1 cellular context compared by ENCODE assay signal in genomic region chr20:56392282-56393132, GRCh38.
TF ChIP-seq lines count a peak whose summit lies in the region.

TSS of gene CSTF1 (plus strand) at chr20:56392645. CDS start at chr20:56395553, 2,908 bp downstream.

TF ChIP-seq in K562, 482 proteins besides CTCF, POLR2A, EP300 and RAD21 (continued from another document and continues in another):
- TF ChIP-seq, protein P1, sequence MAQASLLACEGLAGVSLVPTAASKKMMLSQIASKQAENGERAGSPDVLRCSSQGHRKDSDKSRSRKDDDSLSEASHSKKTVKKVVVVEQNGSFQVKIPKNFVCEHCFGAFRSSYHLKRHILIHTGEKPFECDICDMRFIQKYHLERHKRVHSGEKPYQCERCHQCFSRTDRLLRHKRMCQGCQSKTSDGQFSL (CRISPR knock-in tag; IDR thresholded peaks at IDR 0.05) = peak; percentile 46; the same call in 1 of the 2 replicates
- TF ChIP-seq, protein P1 (tag; IDR thresholded peaks at IDR 0.05) = no peak
- TF ChIP-seq SREBF1 (IDR thresholded peaks at IDR 0.05; ENCODE audit: borderline replicate concordance, low read depth, low read length) (no peak), USF2 (CRISPR knock-in tag; IDR thresholded peaks at IDR 0.05) (no peak), RBFOX2 (IDR thresholded peaks at IDR 0.05; ENCODE audit: low read depth, low read length) (peak; percentile 85), KLF10 (CRISPR knock-in tag; IDR thresholded peaks at IDR 0.05) (no peak), ZNF511 (CRISPR knock-in tag; IDR thresholded peaks at IDR 0.05) (peak; percentile 40; the same call in 1 of the 2 replicates), HCFC1 (IDR thresholded peaks at IDR 0.05; ENCODE audit: low read depth, low read length) (peak; percentile 93), ILF3 (IDR thresholded peaks at IDR 0.05; ENCODE audit: borderline replicate concordance) (no peak), TCF7 (IDR thresholded peaks at IDR 0.05; ENCODE audit: borderline replicate concordance) (peak; percentile 84), MXI1 (IDR thresholded peaks at IDR 0.05; ENCODE audit: low read depth, low read length) (peak; percentile 94), ZBTB40 (IDR thresholded peaks at IDR 0.05) (0 out of 2 replicates have a peak, but pooled peaks have one; percentile 7), ZBTB40 (CRISPR knock-in tag; IDR thresholded peaks at IDR 0.05) (no peak), XRCC4 (IDR thresholded peaks at IDR 0.05; ENCODE audit: extremely low read depth, insufficient read depth, insufficient read length) (no peak), ZNF384 (IDR thresholded peaks at IDR 0.05; ENCODE audit: low read depth, low read length) (no peak; the same call in 1 of the 2 replicates), ARID1B (IDR thresholded peaks at IDR 0.05) (peak; percentile 41; the same call in 1 of the 2 replicates), ZKSCAN8 (CRISPR knock-in tag; IDR thresholded peaks at IDR 0.05) (no peak), ARID4B (CRISPR knock-in tag; IDR thresholded peaks at IDR 0.05) (peak; percentile 89), NCOA1 (IDR thresholded peaks at IDR 0.05; ENCODE audit: low read depth) (peak; percentile 77; the same call in 1 of the 2 replicates), SMC3 (conservative IDR thresholded peaks at IDR 0.05; ENCODE audit: insufficient read depth, low read depth, low read length) (no peak), HDAC6 (IDR thresholded peaks at IDR 0.05; ENCODE audit: low read depth, low read length) (no peak), ZC3H4 (CRISPR knock-in tag; IDR thresholded peaks at IDR 0.05; ENCODE audit: borderline replicate concordance) (no peak), KLF13 (tag; IDR thresholded peaks at IDR 0.05; ENCODE audit: borderline replicate concordance, low read depth) (no peak), MCM3 (IDR thresholded peaks at IDR 0.05) (no peak), POU5F1 (IDR thresholded peaks at IDR 0.05; ENCODE audit: borderline replicate concordance, low read depth, low read length, partially characterized antibody) (peak; percentile 47), DIDO1 (tag; IDR thresholded peaks at IDR 0.05; ENCODE audit: low read depth) (peak; percentile 95), ZNF217 (CRISPR knock-in tag; IDR thresholded peaks at IDR 0.05) (no peak), DACH1 (IDR thresholded peaks at IDR 0.05; ENCODE audit: partially characterized antibody) (no peak), PML (IDR thresholded peaks at IDR 0.05; ENCODE audit: low read length) (peak; percentile 62; the same call in 1 of the 2 replicates)
- TF ChIP-seq, protein P2, sequence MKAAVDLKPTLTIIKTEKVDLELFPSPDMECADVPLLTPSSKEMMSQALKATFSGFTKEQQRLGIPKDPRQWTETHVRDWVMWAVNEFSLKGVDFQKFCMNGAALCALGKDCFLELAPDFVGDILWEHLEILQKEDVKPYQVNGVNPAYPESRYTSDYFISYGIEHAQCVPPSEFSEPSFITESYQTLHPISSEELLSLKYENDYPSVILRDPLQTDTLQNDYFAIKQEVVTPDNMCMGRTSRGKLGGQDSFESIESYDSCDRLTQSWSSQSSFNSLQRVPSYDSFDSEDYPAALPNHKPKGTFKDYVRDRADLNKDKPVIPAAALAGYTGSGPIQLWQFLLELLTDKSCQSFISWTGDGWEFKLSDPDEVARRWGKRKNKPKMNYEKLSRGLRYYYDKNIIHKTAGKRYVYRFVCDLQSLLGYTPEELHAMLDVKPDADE (conservative IDR thresholded peaks at IDR 0.05; ENCODE audit: control insufficient read depth, low read depth, low read length) = peak; percentile 95
- TF ChIP-seq, protein P3, sequence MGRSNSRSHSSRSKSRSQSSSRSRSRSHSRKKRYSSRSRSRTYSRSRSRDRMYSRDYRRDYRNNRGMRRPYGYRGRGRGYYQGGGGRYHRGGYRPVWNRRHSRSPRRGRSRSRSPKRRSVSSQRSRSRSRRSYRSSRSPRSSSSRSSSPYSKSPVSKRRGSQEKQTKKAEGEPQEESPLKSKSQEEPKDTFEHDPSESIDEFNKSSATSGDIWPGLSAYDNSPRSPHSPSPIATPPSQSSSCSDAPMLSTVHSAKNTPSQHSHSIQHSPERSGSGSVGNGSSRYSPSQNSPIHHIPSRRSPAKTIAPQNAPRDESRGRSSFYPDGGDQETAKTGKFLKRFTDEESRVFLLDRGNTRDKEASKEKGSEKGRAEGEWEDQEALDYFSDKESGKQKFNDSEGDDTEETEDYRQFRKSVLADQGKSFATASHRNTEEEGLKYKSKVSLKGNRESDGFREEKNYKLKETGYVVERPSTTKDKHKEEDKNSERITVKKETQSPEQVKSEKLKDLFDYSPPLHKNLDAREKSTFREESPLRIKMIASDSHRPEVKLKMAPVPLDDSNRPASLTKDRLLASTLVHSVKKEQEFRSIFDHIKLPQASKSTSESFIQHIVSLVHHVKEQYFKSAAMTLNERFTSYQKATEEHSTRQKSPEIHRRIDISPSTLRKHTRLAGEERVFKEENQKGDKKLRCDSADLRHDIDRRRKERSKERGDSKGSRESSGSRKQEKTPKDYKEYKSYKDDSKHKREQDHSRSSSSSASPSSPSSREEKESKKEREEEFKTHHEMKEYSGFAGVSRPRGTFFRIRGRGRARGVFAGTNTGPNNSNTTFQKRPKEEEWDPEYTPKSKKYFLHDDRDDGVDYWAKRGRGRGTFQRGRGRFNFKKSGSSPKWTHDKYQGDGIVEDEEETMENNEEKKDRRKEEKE (IDR thresholded peaks at IDR 0.05; ENCODE audit: borderline replicate concordance in 1 of 2, control insufficient read depth in 1 of 2, low read depth in 2 of 2, low read length in 1 of 2) = peak in 1 of 2 experiments; percentile 77; a peak in 1 of 4 replicates
- TF ChIP-seq, protein P4, sequence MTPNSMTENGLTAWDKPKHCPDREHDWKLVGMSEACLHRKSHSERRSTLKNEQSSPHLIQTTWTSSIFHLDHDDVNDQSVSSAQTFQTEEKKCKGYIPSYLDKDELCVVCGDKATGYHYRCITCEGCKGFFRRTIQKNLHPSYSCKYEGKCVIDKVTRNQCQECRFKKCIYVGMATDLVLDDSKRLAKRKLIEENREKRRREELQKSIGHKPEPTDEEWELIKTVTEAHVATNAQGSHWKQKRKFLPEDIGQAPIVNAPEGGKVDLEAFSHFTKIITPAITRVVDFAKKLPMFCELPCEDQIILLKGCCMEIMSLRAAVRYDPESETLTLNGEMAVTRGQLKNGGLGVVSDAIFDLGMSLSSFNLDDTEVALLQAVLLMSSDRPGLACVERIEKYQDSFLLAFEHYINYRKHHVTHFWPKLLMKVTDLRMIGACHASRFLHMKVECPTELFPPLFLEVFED (CRISPR knock-in tag; conservative IDR thresholded peaks at IDR 0.05) = no peak
- TF ChIP-seq, protein P5, sequence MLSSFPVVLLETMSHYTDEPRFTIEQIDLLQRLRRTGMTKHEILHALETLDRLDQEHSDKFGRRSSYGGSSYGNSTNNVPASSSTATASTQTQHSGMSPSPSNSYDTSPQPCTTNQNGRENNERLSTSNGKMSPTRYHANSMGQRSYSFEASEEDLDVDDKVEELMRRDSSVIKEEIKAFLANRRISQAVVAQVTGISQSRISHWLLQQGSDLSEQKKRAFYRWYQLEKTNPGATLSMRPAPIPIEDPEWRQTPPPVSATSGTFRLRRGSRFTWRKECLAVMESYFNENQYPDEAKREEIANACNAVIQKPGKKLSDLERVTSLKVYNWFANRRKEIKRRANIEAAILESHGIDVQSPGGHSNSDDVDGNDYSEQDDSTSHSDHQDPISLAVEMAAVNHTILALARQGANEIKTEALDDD (IDR thresholded peaks at IDR 0.05) = peak; percentile 41; the same call in 1 of the 2 replicates
- TF ChIP-seq, protein P6, sequence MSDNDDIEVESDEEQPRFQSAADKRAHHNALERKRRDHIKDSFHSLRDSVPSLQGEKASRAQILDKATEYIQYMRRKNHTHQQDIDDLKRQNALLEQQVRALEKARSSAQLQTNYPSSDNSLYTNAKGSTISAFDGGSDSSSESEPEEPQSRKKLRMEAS (CRISPR knock-in tag; IDR thresholded peaks at IDR 0.05) = peak; percentile 89
